14 cellular contexts compared by ENCODE assay signal in genomic region chr2:236938126-236938525, GRCh38.
"Had no signal": no experiment of that assay in that cellular context is flagged by ENCODE, and none has a peak within 500 bp of the region (broad histone marks: within the 10 kb centered on the region; RNA-seq: fewer than 3 reads in every experiment).

No MANE protein-coding gene starts in this region.

- H3K4me1 Mint-ChIP-seq: activated T-helper 17 cell treated with anti-CD3 and anti-CD28 coated beads, Interleukin-2, amount 50 U/mL, for 72 hours; natural killer cell had no signal

- H3K27ac ChIP-seq: sigmoid colon, upper lobe of left lung had no signal

- H3K27ac Mint-ChIP-seq: activated naive CD4-positive, alpha-beta T cell treated with anti-CD3 and anti-CD28 coated beads for 36 hours; activated T-helper 17 cell treated with anti-CD3 and anti-CD28 coated beads, Interleukin-2, amount 50 U/mL, for 72 hours; natural killer cell; progenitor cell of endocrine pancreas; WTC11 had no signal

- H3K27me3 ChIP-seq: sigmoid colon, upper lobe of left lung had no signal

- ATAC-seq: activated T-helper 17 cell treated with anti-CD3 and anti-CD28 coated beads, Interleukin-2, amount 50 U/mL, for 72 hours; natural killer cell; WTC11 had no signal

- DNase-seq: activated CD4-positive, alpha-beta T cell treated with anti-CD3 and anti-CD28 coated beads for 48 hours; activated CD8-positive, alpha-beta memory T cell treated with anti-CD3 and anti-CD28 coated beads for 24 hours; activated naive CD4-positive, alpha-beta T cell treated with anti-CD3 and anti-CD28 coated beads for 36 hours; hypothalamus; natural killer cell; nucleus accumbens; sigmoid colon; stimulated activated CD4-positive, alpha-beta T cell treated with anti-CD3 and anti-CD28 coated beads, Interleukin-2, amount 100 ng/mL, for 24 hours; stimulated activated naive CD4-positive, alpha-beta T cell; T-helper 1 cell; upper lobe of left lung had no signal

- H3K4me3 Mint-ChIP-seq: activated naive CD4-positive, alpha-beta T cell treated with anti-CD3 and anti-CD28 coated beads for 36 hours; activated T-helper 17 cell treated with anti-CD3 and anti-CD28 coated beads, Interleukin-2, amount 50 U/mL, for 72 hours; natural killer cell; WTC11 had no signal

- H3K36me3 ChIP-seq: sigmoid colon, upper lobe of left lung had no signal

- H3K9me3 ChIP-seq: sigmoid colon, upper lobe of left lung had no signal

- H3K27me3 Mint-ChIP-seq: activated T-helper 17 cell treated with anti-CD3 and anti-CD28 coated beads, Interleukin-2, amount 50 U/mL, for 72 hours had no signal

- H3K36me3 Mint-ChIP-seq: natural killer cell, WTC11 had no signal

- H3K4me1 ChIP-seq: sigmoid colon had no signal

- H3K9me3 Mint-ChIP-seq: activated naive CD4-positive, alpha-beta T cell treated with anti-CD3 and anti-CD28 coated beads for 36 hours; activated T-helper 17 cell treated with anti-CD3 and anti-CD28 coated beads, Interleukin-2, amount 50 U/mL, for 72 hours; natural killer cell; WTC11 had no signal

- H3K4me3 ChIP-seq: sigmoid colon, upper lobe of left lung had no signal
